Comparison of ENCODE assay signal across 9 cellular contexts in the genomic region with DNA sequence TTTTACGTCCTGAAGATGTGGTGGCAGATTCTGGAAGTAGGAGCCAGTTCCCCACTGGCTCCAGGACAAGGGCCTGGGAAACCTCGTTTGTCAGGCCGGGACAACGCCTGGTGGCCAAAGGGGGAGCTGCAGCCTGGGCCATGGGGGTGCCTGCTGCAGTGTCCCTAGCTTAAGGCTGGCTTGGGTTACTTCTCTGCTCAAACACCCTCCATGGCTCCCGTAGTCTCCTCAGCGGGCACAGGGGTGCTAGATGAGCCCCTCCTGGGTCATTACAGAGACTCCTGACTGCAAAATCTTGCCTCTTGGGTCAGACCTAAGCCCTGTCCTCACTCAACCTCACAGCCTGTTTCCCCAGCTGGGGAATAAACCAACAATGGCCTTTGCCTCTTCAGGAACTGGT. TPM values are rescaled to one million over a fixed set of nuclear protein-coding genes. Genes with fewer than 3 reads are reported as not detected.
DNase-seq lines count a peak whose midpoint lies in the region; ATAC-seq and TF ChIP-seq lines count a peak whose summit lies in the region.
"Had no signal": no experiment of that assay in that cellular context is flagged by ENCODE, and none has a peak within 500 bp of the region (broad histone marks: within the 10 kb centered on the region; RNA-seq: fewer than 3 reads in every experiment).

No MANE protein-coding gene starts in this region.

- H3K9me3 ChIP-seq in heart left ventricle (no peaks in the 10 kb centered on the region), right atrium auricular region (no peaks in the 10 kb centered on the region), Peyer's patch (no peaks in the 10 kb centered on the region), tibial nerve (peaks cover 0 to 3% (median 0%) of the 10 kb centered on the region in 4 donors), gastrocnemius medialis (no peaks in the 10 kb centered on the region)

- ATAC-seq in heart left ventricle (peak in 2 of 4 donors; percentile 29 to 41), gastrocnemius medialis (no peak), GM18867 (IDR thresholded peaks at IDR 0.05; ENCODE audit: unreplicated experiment) (no peak), GM18868 (IDR thresholded peaks at IDR 0.05; ENCODE audit: unreplicated experiment) (no peak)

- H3K4me3 ChIP-seq in heart left ventricle = no peak overlapping the region
- no peak overlapping the region for H3K4me3 ChIP-seq in right atrium auricular region
- H3K4me3 ChIP-seq in Peyer's patch = no peak overlapping the region
- no peak overlapping the region for H3K4me3 ChIP-seq in fibroblast of mammary gland (ENCODE audit: control insufficient read depth, low read depth, low read length)
- no peak overlapping the region for H3K4me3 ChIP-seq in tibial nerve
- no peak overlapping the region for H3K4me3 ChIP-seq in gastrocnemius medialis

- DNase-seq in heart left ventricle (no peak), right atrium auricular region (ENCODE audit: low spot score) (no peak), Peyer's patch (peak in 1 of 3 donors; percentile 69), fibroblast of mammary gland (ENCODE audit: low read depth) (no peak), tibial nerve (ENCODE audit: low spot score in 2 of 2) (no peak), gastrocnemius medialis (no peak)

- peaks cover 0 to 15% (median 0%) of the 10 kb centered on the region in 12 donors for H3K4me1 ChIP-seq in heart left ventricle
- H3K4me1 ChIP-seq in right atrium auricular region = peaks cover 0 to 7% of the 10 kb centered on the region in 2 donors
- no peaks in the 10 kb centered on the region for H3K4me1 ChIP-seq in Peyer's patch
- H3K4me1 ChIP-seq in tibial nerve = no peaks in the 10 kb centered on the region
- H3K4me1 ChIP-seq in gastrocnemius medialis = no peaks in the 10 kb centered on the region

- H3K36me3 ChIP-seq in heart left ventricle = no peaks in the 10 kb centered on the region
- no peaks in the 10 kb centered on the region for H3K36me3 ChIP-seq in right atrium auricular region
- no peaks in the 10 kb centered on the region for H3K36me3 ChIP-seq in Peyer's patch
- H3K36me3 ChIP-seq in tibial nerve = no peaks in the 10 kb centered on the region
- no peaks in the 10 kb centered on the region for H3K36me3 ChIP-seq in gastrocnemius medialis

- TF ChIP-seq POLR2A in heart left ventricle (IDR thresholded peaks at IDR 0.05) = no peak
- TF ChIP-seq POLR2A in Peyer's patch (IDR thresholded peaks at IDR 0.05) = no peak
- no peak for TF ChIP-seq POLR2A in tibial nerve (IDR thresholded peaks at IDR 0.05)
- TF ChIP-seq POLR2A in gastrocnemius medialis (IDR thresholded peaks at IDR 0.05) = no peak

- peak; percentile 23 to 66 (median 42) for TF ChIP-seq CTCF in heart left ventricle (IDR thresholded peaks at IDR 0.05)
- TF ChIP-seq CTCF in right atrium auricular region (IDR thresholded peaks at IDR 0.05) = peak in 1 of 2 donors; percentile 49
- TF ChIP-seq CTCF in Peyer's patch (IDR thresholded peaks at IDR 0.05) = peak; percentile 17 to 53 (median 43)
- TF ChIP-seq CTCF in fibroblast of mammary gland (conservative IDR thresholded peaks at IDR 0.05; ENCODE audit: control insufficient read depth, insufficient read depth, low read depth, low read length) = peak; percentile 57
- TF ChIP-seq CTCF in tibial nerve (IDR thresholded peaks at IDR 0.05) = peak in 4 of 5 experiments; percentile 14 to 43 (median 30)
- TF ChIP-seq CTCF in gastrocnemius medialis (IDR thresholded peaks at IDR 0.05 in 4 of 5, conservative IDR thresholded peaks at IDR 0.05 in 1 of 5) = peak in 1 of 5 experiments; percentile 37

- WGBS in heart left ventricle, 4 donors = 31 to 55% (median 53%) methylated on average over 3 to 6 of the region's 6 CpGs
- WGBS in tibial nerve, 2 donors = 51 to 54% methylated on average over 4 to 6 of the region's 6 CpGs

- H3K27me3 ChIP-seq in heart left ventricle = peaks cover 0 to 18% (median 0%) of the 10 kb centered on the region in 9 donors
- H3K27me3 ChIP-seq in right atrium auricular region = no peaks in the 10 kb centered on the region
- no peaks in the 10 kb centered on the region for H3K27me3 ChIP-seq in Peyer's patch
- H3K27me3 ChIP-seq in tibial nerve = peaks cover 0 to 27% of the 10 kb centered on the region in 2 donors
- H3K27me3 ChIP-seq in gastrocnemius medialis = peaks cover 16 to 19% (median 18%) of the 10 kb centered on the region in 3 donors

- intact Hi-C loops in heart left ventricle (cut with DNase I) = loop anchor here in 1 of 10 donors (5.0 kb wide), 1 partner anchor 89 kb away; the partner anchor contains the start of gene GMIP
- intact Hi-C loops in gastrocnemius medialis (cut with DNase I; ENCODE audit: low total_unique reads) = no loop called here

- TF ChIP-seq EP300 in tibial nerve (IDR thresholded peaks at IDR 0.05) = no peak

- in situ Hi-C loops in gastrocnemius medialis (cut with MboI; ENCODE audit: low sequenced_read_pairs in 4 of 4) = no loop called here

- H3K27ac ChIP-seq in heart left ventricle (no peak overlapping the region), right atrium auricular region (no peak overlapping the region), Peyer's patch (no peak overlapping the region), tibial nerve (no peak overlapping the region), gastrocnemius medialis (no peak overlapping the region)

RNA-seq across cellular contexts. Expression of gene CILP2, which starts 14.7 kb away (rescaled TPM):
- total RNA-seq in heart left ventricle (under 1 TPM in 7 of 9 donors, not detected in 2; 0.07 to 0.61 (median 0.22) TPM), right atrium auricular region (under 1 TPM; 0.19 to 0.24 TPM), Peyer's patch (not detected), tibial nerve (under 1 TPM in 2 of 4 donors, not detected in 2; 0.20 to 0.66 TPM), gastrocnemius medialis (1 to 10 TPM in 1 of 4 donors, not detected in 3; 3.2 TPM)
- under 1 TPM; 0.08 to 0.24 TPM for polyA plus RNA-seq in heart left ventricle
- total RNA-seq: pulmonary artery endothelial cell had no signal

RNA-seq across cellular contexts. Expression of gene YJEFN3, which starts 24.1 kb away (rescaled TPM):
- total RNA-seq in heart left ventricle (1 to 10 TPM in 8 of 9 donors, not detected in 1; 1.2 to 5.4 (median 2.3) TPM), right atrium auricular region (1 to 10 TPM in 1 of 2 donors, under 1 TPM in 1; 0.85 to 1.5 TPM), Peyer's patch (1 to 10 TPM; 4.4 to 9.9 (median 5.6) TPM), tibial nerve (1 to 10 TPM; 4.2 to 9.4 (median 5.7) TPM), gastrocnemius medialis (under 1 TPM in 2 of 4 donors, not detected in 2; 0.18 to 0.31 TPM)
- 1 to 10 TPM; 3.6 to 5.3 TPM for polyA plus RNA-seq in heart left ventricle

RNA-seq across cellular contexts. Expression of gene NDUFA13, which starts 36.8 kb away (rescaled TPM):
- total RNA-seq in heart left ventricle (1,000 to 10,000 TPM in 3 of 9 donors, 100 to 1,000 TPM in 6; 101 to 1,154 (median 960) TPM), right atrium auricular region (100 to 1,000 TPM in 1 of 2 donors, 10 to 100 TPM in 1; 59.3 to 198 TPM), Peyer's patch (100 to 1,000 TPM in 3 of 4 donors, 10 to 100 TPM in 1; 40.7 to 188 (median 126) TPM), tibial nerve (10 to 100 TPM; 27.3 to 93.6 (median 61.6) TPM), gastrocnemius medialis (100 to 1,000 TPM in 1 of 4 donors, 10 to 100 TPM in 3; 41.8 to 201 (median 50.5) TPM)
- 1,000 to 10,000 TPM in 1 of 2 donors, 100 to 1,000 TPM in 1; 856 to 1,476 TPM for polyA plus RNA-seq in heart left ventricle

RNA-seq across cellular contexts. Expression of gene TSSK6, which starts 37.5 kb away (rescaled TPM):
- 1 to 10 TPM in 1 of 9 donors, under 1 TPM in 8; 0.28 to 1.0 (median 0.54) TPM for total RNA-seq in heart left ventricle
- polyA plus RNA-seq in heart left ventricle = under 1 TPM; 0.57 to 0.61 TPM
- total RNA-seq in right atrium auricular region = 1 to 10 TPM; 1.2 to 1.3 TPM
- total RNA-seq in Peyer's patch = 10 to 100 TPM in 2 of 4 donors, 1 to 10 TPM in 2; 3.0 to 14.0 (median 10.0) TPM
- total RNA-seq in tibial nerve = 1 to 10 TPM; 1.8 to 7.2 (median 3.7) TPM
- total RNA-seq in gastrocnemius medialis = 1 to 10 TPM in 1 of 4 donors, under 1 TPM in 1, not detected in 2; 0.80 to 1.7 TPM
